ENCODE assay signal across 8 cellular contexts in genomic region chr19:5968431-5969373, GRCh38. TPM values are rescaled to one million over a fixed set of nuclear protein-coding genes. Genes with fewer than 3 reads are reported as not detected.
DNase-seq lines count a peak whose midpoint lies in the region; ATAC-seq and TF ChIP-seq lines count a peak whose summit lies in the region.

No MANE protein-coding gene starts in this region.

- peaks cover 55 to 97% (median 90%) of the 10 kb centered on the region in 7 donors for H3K4me1 Mint-ChIP-seq in naive thymus-derived CD4-positive, alpha-beta T cell

- DNase-seq in NCI-H345 (lab: John Stamatoyannopoulos, UW) = peak; percentile 42
- no peak for DNase-seq in coronary artery (ENCODE audit: low spot score)
- no peak for DNase-seq in naive thymus-derived CD4-positive, alpha-beta T cell
- DNase-seq in Kasumi-1 (lab: John Stamatoyannopoulos, UW) = no peak
- no peak for DNase-seq in SK-N-DZ (ENCODE audit: low spot score)
- DNase-seq in activated T-cell treated with anti-CD3 and anti-CD28 coated beads, Interleukin-2, amount 50 U/mL, for 1 hour = no peak

- peak overlapping the region in 8 of 10 donors; percentile 1 to 81 (median 48) for H3K4me3 Mint-ChIP-seq in naive thymus-derived CD4-positive, alpha-beta T cell

- H3K27me3 Mint-ChIP-seq in naive thymus-derived CD4-positive, alpha-beta T cell = no peaks in the 10 kb centered on the region

- peak overlapping the region; percentile 8 for H3K4me3 ChIP-seq in coronary artery
- no peak overlapping the region for H3K4me3 ChIP-seq in naive thymus-derived CD4-positive, alpha-beta T cell (ENCODE audit: low read length)

- peak overlapping the region; percentile 7 to 92 (median 84) for H3K27ac Mint-ChIP-seq in naive thymus-derived CD4-positive, alpha-beta T cell

- H3K27ac ChIP-seq in C4-2B (peak overlapping the region; percentile 90), coronary artery (peak overlapping the region in 1 of 2 donors; percentile 61)
- H3K27ac ChIP-seq in naive thymus-derived CD4-positive, alpha-beta T cell (ENCODE audit: low read depth, low read length) = peak overlapping the region; percentile 53

- H3K36me3 Mint-ChIP-seq in naive thymus-derived CD4-positive, alpha-beta T cell = peaks cover 0 to 9% (median 8%) of the 10 kb centered on the region in 5 donors

- H3K9me3 ChIP-seq in naive thymus-derived CD4-positive, alpha-beta T cell (ENCODE audit: control insufficient read depth in 2 of 3, low read length in 3 of 3) = no peaks in the 10 kb centered on the region

- POLR2A ChIA-PET in naive thymus-derived CD4-positive, alpha-beta T cell (lab: Charles Lee) = interaction anchor here (0.6 to 3.7 kb wide), 4 partner anchors 9 to 165 kb away, joined by 3 to 26 read pairs (median 17); partner anchors contain the start of genes NDUFA11, RANBP3 and VMAC

- H3K36me3 ChIP-seq in naive thymus-derived CD4-positive, alpha-beta T cell (ENCODE audit: control insufficient read depth in 2 of 3, insufficient read depth in 3 of 3, low read length in 3 of 3) = peaks cover 3 to 15% (median 4%) of the 10 kb centered on the region in 3 experiments

- peaks cover 32 to 63% of the 10 kb centered on the region in 2 donors for H3K4me1 ChIP-seq in naive thymus-derived CD4-positive, alpha-beta T cell (ENCODE audit: control insufficient read depth in 2 of 2, insufficient read depth in 2 of 2, low read length in 2 of 2)

- peak; percentile 9 for ATAC-seq in naive thymus-derived CD4-positive, alpha-beta T cell
- ATAC-seq in HG03442 (IDR thresholded peaks at IDR 0.05; ENCODE audit: unreplicated experiment) = no peak

- no peak for TF ChIP-seq CTCF in C4-2B (conservative IDR thresholded peaks at IDR 0.05)
- no peak for TF ChIP-seq CTCF in coronary artery (IDR thresholded peaks at IDR 0.05)

- intact Hi-C loops in naive thymus-derived CD4-positive, alpha-beta T cell (cut with micrococcal nuclease) = loop anchor here (1.0 to 5.0 kb wide), 5 partner anchors 10 to 166 kb away; partner anchors contain the start of gene RANBP3 (in 2 of the 2)

- no peaks in the 10 kb centered on the region for H3K9me3 Mint-ChIP-seq in naive thymus-derived CD4-positive, alpha-beta T cell

- H3K27me3 ChIP-seq in naive thymus-derived CD4-positive, alpha-beta T cell (ENCODE audit: control insufficient read depth in 2 of 2, insufficient read depth in 2 of 2, low read length in 2 of 2) = no peaks in the 10 kb centered on the region

- CTCF ChIA-PET in naive thymus-derived CD4-positive, alpha-beta T cell (lab: Charles Lee) = interaction anchor here (0.9 to 5.2 kb wide), 16 partner anchors 9 to 229 kb away, joined by 3 to 41 read pairs (median 4); partner anchors contain the start of gene RANBP3

RNA-seq across cellular contexts. Expression of gene RANBP3, which starts 9.2 kb away (rescaled TPM):
- total RNA-seq in naive thymus-derived CD4-positive, alpha-beta T cell = 100 to 1,000 TPM in 1 of 5 experiments, 10 to 100 TPM in 4; 88.3 to 104 (median 94.0) TPM
- 10 to 100 TPM in 1 of 2 donors, 1 to 10 TPM in 1; 7.0 to 12.4 TPM for polyA plus RNA-seq in naive thymus-derived CD4-positive, alpha-beta T cell
- 71.9 and 78.2 TPM in 2 replicates for polyA plus RNA-seq in SK-N-DZ (2014; cell fraction: cytosol; rRNA removed)
- 54.0 and 151 TPM in 2 replicates for polyA plus RNA-seq in SK-N-DZ (2014; cell fraction: nucleus; rRNA removed)

RNA-seq across cellular contexts. Expression of gene CAPS, which starts 54.6 kb away (rescaled TPM):
- total RNA-seq in naive thymus-derived CD4-positive, alpha-beta T cell = 10 to 100 TPM; 22.1 to 80.6 (median 58.5) TPM
- polyA plus RNA-seq in naive thymus-derived CD4-positive, alpha-beta T cell = 1 to 10 TPM; 1.6 to 4.1 TPM
- 3.6 and 5.1 TPM in 2 replicates for polyA plus RNA-seq in SK-N-DZ (2014; cell fraction: cytosol; rRNA removed)
- polyA plus RNA-seq in SK-N-DZ (2014; cell fraction: nucleus; rRNA removed) = 8.0 and 11.3 TPM in 2 replicates
